In the genomic region with DNA sequence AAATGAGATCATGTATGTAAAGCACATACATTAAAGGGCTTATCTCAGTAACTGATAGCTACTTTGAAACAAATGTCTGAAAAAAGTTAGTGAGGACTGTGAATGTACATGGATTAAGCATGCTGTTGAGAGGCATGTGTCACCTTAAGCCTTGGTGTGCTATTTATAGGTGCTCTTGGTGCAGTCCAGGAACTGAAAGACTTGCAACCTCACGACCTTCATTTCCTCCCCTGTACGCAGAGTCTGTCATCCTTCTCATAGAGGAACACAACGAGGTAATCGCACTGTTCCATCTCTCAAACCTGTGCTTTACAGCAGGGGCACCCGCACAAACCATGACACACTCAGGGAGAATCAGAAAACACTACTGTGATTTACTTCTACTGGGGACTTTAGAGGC, we compare ENCODE assay signal across 7 cellular contexts.
A peak's percentile ranks its signal among the peaks of the same experiment; 100 is the strongest.
DNase-seq lines count a peak whose midpoint lies in the region; ATAC-seq and TF ChIP-seq lines count a peak whose summit lies in the region.

No MANE protein-coding gene starts in this region.

- H3K9me3 Mint-ChIP-seq in endodermal cell: peaks cover 5% of the 10 kb centered on the region

- ATAC-seq in GM18868 (IDR thresholded peaks at IDR 0.05; ENCODE audit: unreplicated experiment) (peak; percentile 97), GM21825 (IDR thresholded peaks at IDR 0.05; ENCODE audit: unreplicated experiment) (peak; percentile 99)

- H3K36me3 Mint-ChIP-seq in endodermal cell (ENCODE audit: low read depth): no peaks in the 10 kb centered on the region

- BruUV-seq in A673 (replicated peaks; lab: Mats Ljungman, UMichigan): no TSS peak

- DNase-seq in KBM-7 (peak; percentile 1), myocyte (ENCODE audit: low read depth) (peak; percentile 17), A673 (ENCODE audit: low spot score) (no peak), endodermal cell (no peak), cerebellum (ENCODE audit: low spot score) (no peak)

- H3K36me3 ChIP-seq in A673 (ENCODE audit: insufficient read depth, low read length, poor library complexity, severe bottlenecking) (no peaks in the 10 kb centered on the region), endodermal cell (ENCODE audit: control insufficient read depth, insufficient read depth, low read length) (no peaks in the 10 kb centered on the region)

- CTCF ChIA-PET in A673 (lab: Charles Lee): interaction anchor here (0.8 kb wide), 1 partner anchor 545 kb away, joined by 3 read pairs; no protein-coding TSS in a partner anchor

- H3K9me3 ChIP-seq in A673 (ENCODE audit: low read depth, low read length, poor library complexity, severe bottlenecking) (no peaks in the 10 kb centered on the region), endodermal cell (ENCODE audit: control insufficient read depth, low read length) (no peaks in the 10 kb centered on the region)

- 89 to 95% methylated on average over 5 of the region's 5 CpGs for WGBS in endodermal cell (ENCODE audit: insufficient coverage in 1 of 2, insufficient read length in 1 of 2), 2 experiments

- H3K9ac ChIP-seq in endodermal cell (ENCODE audit: extremely low read depth, low read length, poor library complexity, severe bottlenecking): no peak overlapping the region

- POLR2A ChIA-PET in A673 (lab: Charles Lee; ENCODE audit: low non-redundant PET): no interaction called here

- H3K4me3 Mint-ChIP-seq in endodermal cell: no peak overlapping the region

- no peak overlapping the region for H3K4me3 ChIP-seq in A673 (ENCODE audit: low read depth, low read length, poor library complexity, severe bottlenecking)
- no peak overlapping the region for H3K4me3 ChIP-seq in endodermal cell (ENCODE audit: low read length)

- no peaks in the 10 kb centered on the region for H3K27me3 ChIP-seq in A673 (replicated peaks; ENCODE audit: insufficient read depth, low read depth, low read length, poor library complexity)
- no peaks in the 10 kb centered on the region for H3K27me3 ChIP-seq in endodermal cell (ENCODE audit: control insufficient read depth, insufficient read depth, low read length, poor library complexity, severe bottlenecking)

- intact Hi-C loops in A673 (cut with micrococcal nuclease; ENCODE audit: unreplicated experiment): no loop called here

- in situ Hi-C loops in KBM-7 (cut with MboI; ENCODE audit: low pct_unique_long_range_greater_than_20kb, low sequenced_read_pairs): no loop called here

- no peak overlapping the region for H3K27ac Mint-ChIP-seq in endodermal cell

- H3K4me1 Mint-ChIP-seq in endodermal cell: peaks cover 16% of the 10 kb centered on the region

- H3K27ac ChIP-seq in A673 (ENCODE audit: low read depth, low read length, poor library complexity, severe bottlenecking) (no peak overlapping the region), endodermal cell (ENCODE audit: low read depth, low read length) (no peak overlapping the region)

- H3K4me1 ChIP-seq in A673 (ENCODE audit: insufficient read depth, low read length, poor library complexity, severe bottlenecking): peaks cover 2% of the 10 kb centered on the region
- no peaks in the 10 kb centered on the region for H3K4me1 ChIP-seq in endodermal cell (ENCODE audit: control insufficient read depth, insufficient read depth, low read length)

- TF ChIP-seq CTCF in A673 (conservative IDR thresholded peaks at IDR 0.05; ENCODE audit: low read depth, low read length) (no peak), endodermal cell (conservative IDR thresholded peaks at IDR 0.05) (no peak)

- H3K27me3 Mint-ChIP-seq in endodermal cell (ENCODE audit: insufficient read depth): no peaks in the 10 kb centered on the region

Comparison
In these comparisons a context has a peak if more than half of its experiments do, and no peak if none do; other contexts are left out.
1. DNase-seq: peak in KBM-7 (single experiment) and myocyte (single experiment); none in A673 (single experiment), endodermal cell (single experiment) and cerebellum (single experiment).